In genomic region chr10:60048146-60048545, GRCh38 we compare ENCODE assay signal across 1 cellular context.
TF ChIP-seq lines count a peak whose summit lies in the region.

No MANE protein-coding gene starts in this region.

TF ChIP-seq in SK-N-SH, 30 proteins besides CTCF, POLR2A, EP300 and RAD21 (continued from another document):
- no peak for TF ChIP-seq USF1 (IDR thresholded peaks at IDR 0.05; ENCODE audit: borderline replicate concordance, low read depth)
- TF ChIP-seq REST (IDR thresholded peaks at IDR 0.05; ENCODE audit: low read depth, low read length) = peak; percentile 49; the same call in 1 of the 2 replicates
- no peak for TF ChIP-seq TAF1 (IDR thresholded peaks at IDR 0.05; ENCODE audit: borderline replicate concordance, low read depth, low read length)
- TF ChIP-seq FOXM1 (IDR thresholded peaks at IDR 0.05; ENCODE audit: low read depth) = no peak
- TF ChIP-seq TEAD4 (IDR thresholded peaks at IDR 0.05; ENCODE audit: borderline replicate concordance, insufficient read depth) = peak; percentile 72
